22 cellular contexts compared by ENCODE assay signal in the genomic region with DNA sequence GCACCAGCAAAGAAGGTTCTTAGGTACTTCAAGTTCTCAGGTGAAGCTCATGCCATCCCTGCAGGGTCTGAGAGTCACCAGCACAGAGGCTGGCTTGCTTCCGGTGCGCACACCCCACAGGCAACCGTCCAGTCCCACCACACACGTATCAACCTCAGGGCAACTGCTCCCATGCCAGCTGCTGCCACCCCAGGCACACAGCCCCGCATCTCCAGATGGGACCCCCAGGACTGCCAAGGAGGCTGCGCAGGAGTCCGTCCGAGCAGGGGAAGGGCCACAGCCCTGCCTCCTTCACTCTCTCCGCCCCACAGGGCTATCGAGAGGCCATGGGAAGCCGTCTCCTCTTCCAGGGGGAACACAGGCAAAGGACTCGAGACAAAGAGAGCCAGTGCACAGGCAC. TPM values are rescaled to one million over a fixed set of nuclear protein-coding genes. Genes with fewer than 3 reads are reported as not detected.
A peak's percentile ranks its signal among the peaks of the same experiment; 100 is the strongest.
DNase-seq lines count a peak whose midpoint lies in the region; ATAC-seq and TF ChIP-seq lines count a peak whose summit lies in the region.
"Had no signal": no experiment of that assay in that cellular context is flagged by ENCODE, and none has a peak within 500 bp of the region (broad histone marks: within the 10 kb centered on the region; RNA-seq: fewer than 3 reads in every experiment).

No MANE protein-coding gene starts in this region.

- no peak for DNase-seq in heart right ventricle
- DNase-seq in cardiac septum (ENCODE audit: low spot score) = no peak
- no peak for DNase-seq in central memory CD8-positive, alpha-beta T cell (ENCODE audit: low spot score in 2 of 2)
- no peak for DNase-seq in mesendoderm
- DNase-seq in psoas muscle = peak; percentile 4 to 30
- DNase-seq in stimulated activated CD4-positive, alpha-beta T cell treated with anti-CD3 and anti-CD28 coated beads, Interleukin-4, amount 100 ng/mL, for 4 hours = no peak
- DNase-seq in NCI-H2227 treated with DMSO at 0.1 percent for 48 hours (lab: John Stamatoyannopoulos, UW) = no peak
- DNase-seq: CD4-positive, alpha-beta T cell; GF-D8; GOT3; HCEC 1CT; Karpas-422; NCI-H1436 treated with DMSO at 0.1 percent for 48 hours; NCI-H187 treated with DMSO at 0.1 percent for 48 hours; NCI-H2107; NCI-H526 treated with DMSO at 0.1 percent for 48 hours; RPMI8226; SIG-M5; SK-N-SH; SW 1271 had no signal

- H3K9me3 ChIP-seq in heart right ventricle (no peaks in the 10 kb centered on the region), psoas muscle (no peaks in the 10 kb centered on the region)
- H3K9me3 ChIP-seq: BLaER1 treated with 17β-estradiol and CSF1 and Interleukin-3, amounts not matched to agents 10 nM and 100 nM; SK-N-SH had no signal

- no peak overlapping the region for H3K4me3 ChIP-seq in heart right ventricle
- H3K4me3 ChIP-seq in mesendoderm (ENCODE audit: low read length) = no peak overlapping the region
- H3K4me3 ChIP-seq in psoas muscle = no peak overlapping the region
- H3K4me3 ChIP-seq: BLaER1 treated with 17β-estradiol and CSF1 and Interleukin-3, amounts not matched to agents 10 nM and 100 nM had no signal

- H3K4ac ChIP-seq in mesendoderm (ENCODE audit: low read depth, low read length) = no peak overlapping the region

- H2BK120ac ChIP-seq in mesendoderm (ENCODE audit: low read depth, low read length) = no peak overlapping the region

- intact Hi-C loops in heart right ventricle (cut with DNase I) = no loop called here
- intact Hi-C loops in cardiac septum (cut with DNase I) = loop anchor here (5.0 kb wide), 1 partner anchor 38 kb away; no protein-coding TSS in a partner anchor
- intact Hi-C loops in psoas muscle (cut with DNase I) = no loop called here

- no peaks in the 10 kb centered on the region for H3K79me2 ChIP-seq in mesendoderm (ENCODE audit: control insufficient read depth, insufficient read depth, low read length)

- H3K36me3 Mint-ChIP-seq in central memory CD8-positive, alpha-beta T cell (ENCODE audit: insufficient read depth) = peaks cover 3% of the 10 kb centered on the region

- H2BK5ac ChIP-seq in mesendoderm (ENCODE audit: low read length) = no peak overlapping the region

- no peak for ATAC-seq in heart right ventricle
- no peak for ATAC-seq in central memory CD8-positive, alpha-beta T cell (replicated peaks; ENCODE audit: extremely low read depth, poor library complexity, severe bottlenecking)
- ATAC-seq in psoas muscle = no peak
- no peak for ATAC-seq in GM21717 (IDR thresholded peaks at IDR 0.05; ENCODE audit: unreplicated experiment)

- H3K56ac ChIP-seq in mesendoderm (ENCODE audit: low read length) = peak overlapping the region; percentile 8

- H2BK15ac ChIP-seq in mesendoderm (replicated peaks; ENCODE audit: low read depth) = no peak overlapping the region

- H3K18ac ChIP-seq in mesendoderm (ENCODE audit: low read length) = no peak overlapping the region

- H3K4me2 ChIP-seq in mesendoderm (ENCODE audit: low read length) = no peak overlapping the region
- H3K4me2 ChIP-seq: BLaER1 treated with 17β-estradiol and CSF1 and Interleukin-3, amounts not matched to agents 10 nM and 100 nM; SK-N-SH had no signal

- no peak overlapping the region for H2AK5ac ChIP-seq in mesendoderm (ENCODE audit: low read length)

- peaks cover 2% of the 10 kb centered on the region for H3K79me1 ChIP-seq in mesendoderm (ENCODE audit: low read length)

- no peak overlapping the region for H3K9ac ChIP-seq in mesendoderm (ENCODE audit: low read length)
- H3K9ac ChIP-seq: BLaER1 treated with 17β-estradiol and CSF1 and Interleukin-3, amounts not matched to agents 10 nM and 100 nM; SK-N-SH had no signal

- H3K4me1 ChIP-seq in heart right ventricle (peaks cover 16 to 66% (median 56%) of the 10 kb centered on the region in 9 donors), mesendoderm (ENCODE audit: control insufficient read depth, low read depth, low read length) (peaks cover 5% of the 10 kb centered on the region), psoas muscle (peaks cover 26% of the 10 kb centered on the region)

- H3K36me3 ChIP-seq in heart right ventricle (peaks cover 0 to 83% (median 16%) of the 10 kb centered on the region in 9 donors), mesendoderm (ENCODE audit: control insufficient read depth, insufficient read depth, low read length) (peaks cover 3% of the 10 kb centered on the region), psoas muscle (ENCODE audit: insufficient read depth in 1 of 2, low read depth in 1 of 2) (no peaks in the 10 kb centered on the region)

- H3K27ac Mint-ChIP-seq in central memory CD8-positive, alpha-beta T cell (ENCODE audit: low read depth) = peak overlapping the region; percentile 29
- H3K27ac Mint-ChIP-seq: CD4-positive, alpha-beta T cell had no signal

- H4K8ac ChIP-seq in mesendoderm (ENCODE audit: low read depth, low read length) = no peak overlapping the region

- no peaks in the 10 kb centered on the region for H3K27me3 ChIP-seq in heart right ventricle
- no peaks in the 10 kb centered on the region for H3K27me3 ChIP-seq in mesendoderm (ENCODE audit: insufficient read depth, low read length, poor library complexity)
- H3K27me3 ChIP-seq in psoas muscle (ENCODE audit: insufficient read depth in 3 of 3, low read length in 2 of 3) = no peaks in the 10 kb centered on the region
- H3K27me3 ChIP-seq: BLaER1 treated with 17β-estradiol and CSF1 and Interleukin-3, amounts not matched to agents 10 nM and 100 nM had no signal

- H3K4me1 Mint-ChIP-seq in central memory CD8-positive, alpha-beta T cell = no peaks in the 10 kb centered on the region

- TF ChIP-seq CTCF in heart right ventricle (IDR thresholded peaks at IDR 0.05) (no peak), psoas muscle (IDR thresholded peaks at IDR 0.05) (no peak)

- 90 to 92% methylated on average over 12 of the region's 12 CpGs for WGBS in heart right ventricle, 2 donors
- no CpG with 5 or more reads among the region's 12 CpGs for WGBS in mesendoderm (ENCODE audit: extremely low coverage, insufficient coverage, low lambda C conversion rate)
- 90 to 91% (median 90%) methylated on average over 12 of the region's 12 CpGs for WGBS in psoas muscle, 3 donors

- no peak overlapping the region for H3K4me3 Mint-ChIP-seq in central memory CD8-positive, alpha-beta T cell
- H3K4me3 Mint-ChIP-seq: CD4-positive, alpha-beta T cell had no signal

- H3K23ac ChIP-seq in mesendoderm (ENCODE audit: low read length) = no peak overlapping the region

- H3K27ac ChIP-seq in heart right ventricle (peak overlapping the region in 7 of 10 donors; percentile 53 to 84 (median 75)), mesendoderm (ENCODE audit: low read depth, low read length) (no peak overlapping the region), psoas muscle (no peak overlapping the region)
- H3K27ac ChIP-seq: BLaER1 treated with 17β-estradiol and CSF1 and Interleukin-3, amounts not matched to agents 10 nM and 100 nM had no signal

- no peak overlapping the region for H4K5ac ChIP-seq in mesendoderm (ENCODE audit: low read length)

- no peaks in the 10 kb centered on the region for H3K27me3 Mint-ChIP-seq in central memory CD8-positive, alpha-beta T cell
- H3K27me3 Mint-ChIP-seq: CD4-positive, alpha-beta T cell had no signal

- H3K9me3 Mint-ChIP-seq in central memory CD8-positive, alpha-beta T cell = no peaks in the 10 kb centered on the region
- H3K9me3 Mint-ChIP-seq: CD4-positive, alpha-beta T cell had no signal

RNA-seq across cellular contexts. Expression of a gene that starts 13.3 kb away (rescaled TPM):
- total RNA-seq in heart right ventricle = 10 to 100 TPM; 42.5 to 91.4 (median 63.5) TPM
- polyA plus RNA-seq in heart right ventricle = 10 to 100 TPM; 47.4 to 97.4 TPM
- total RNA-seq in cardiac septum = 70.1 TPM
- 13.8 TPM for polyA plus RNA-seq in mesendoderm (2013, experiment 1 of 2)
- 14.1 TPM for polyA plus RNA-seq in mesendoderm (2013, experiment 2 of 2)
- 10 to 100 TPM in 1 of 4 donors, 1 to 10 TPM in 3; 6.3 to 17.8 (median 7.9) TPM for total RNA-seq in psoas muscle
- 1 to 10 TPM; 3.1 to 7.5 (median 4.3) TPM for polyA plus RNA-seq in psoas muscle
- total RNA-seq: CD4-positive, alpha-beta T cell had no signal

RNA-seq across cellular contexts. Expression of a gene that starts 53.4 kb away (rescaled TPM):
- total RNA-seq in heart right ventricle = 10 to 100 TPM in 7 of 10 donors, 1 to 10 TPM in 3; 9.0 to 14.0 (median 11.0) TPM
- polyA plus RNA-seq in heart right ventricle = 10 to 100 TPM in 1 of 2 donors, 1 to 10 TPM in 1; 9.8 to 15.1 TPM
- 8.9 TPM for total RNA-seq in cardiac septum
- polyA plus RNA-seq in mesendoderm (2013, experiment 1 of 2) = 30.2 TPM
- polyA plus RNA-seq in mesendoderm (2013, experiment 2 of 2) = 30.1 TPM
- total RNA-seq in psoas muscle = 10 to 100 TPM in 1 of 4 donors, 1 to 10 TPM in 3; 6.3 to 13.3 (median 8.6) TPM
- polyA plus RNA-seq in psoas muscle = 10 to 100 TPM in 1 of 3 donors, 1 to 10 TPM in 2; 9.2 to 15.6 (median 9.5) TPM

Comparison
In these comparisons a context has a peak if more than half of its experiments do, and no peak if none do; other contexts are left out.
1. DNase-seq: peak in psoas muscle (2 of 2); none in heart right ventricle (0 of 2), cardiac septum (single experiment), central memory CD8-positive, alpha-beta T cell (0 of 2), mesendoderm (single experiment), stimulated activated CD4-positive, alpha-beta T cell treated with anti-CD3 and anti-CD28 coated beads, Interleukin-4, amount 100 ng/mL, for 4 hours (0 of 2) and NCI-H2227 treated with DMSO at 0.1 percent for 48 hours (single experiment).
2. H3K27ac ChIP-seq: peak in heart right ventricle (7 of 10); none in mesendoderm (single experiment) and psoas muscle (single experiment).